ENCODE assay signal across 10 cellular contexts in genomic region chr7:30433082-30433481, GRCh38. TPM values are rescaled to one million over a fixed set of nuclear protein-coding genes. Genes with fewer than 3 reads are reported as not detected.
DNase-seq lines count a peak whose midpoint lies in the region; ATAC-seq and TF ChIP-seq lines count a peak whose summit lies in the region.
"Had no signal": no experiment of that assay in that cellular context is flagged by ENCODE, and none has a peak within 500 bp of the region (broad histone marks: within the 10 kb centered on the region; RNA-seq: fewer than 3 reads in every experiment).

No MANE protein-coding gene starts in this region.

- no peaks in the 10 kb centered on the region for H3K27me3 ChIP-seq in neural progenitor cell

- peaks cover 6% of the 10 kb centered on the region for H3K27me3 Mint-ChIP-seq in neural progenitor cell (ENCODE audit: insufficient read depth, low read depth)

- H4K20me1 ChIP-seq in neural progenitor cell (ENCODE audit: low read depth) = no peaks in the 10 kb centered on the region

- no peak for ATAC-seq in GM18517 (IDR thresholded peaks at IDR 0.05; ENCODE audit: unreplicated experiment)
- ATAC-seq: activated T-cell treated with anti-CD3 and anti-CD28 coated beads, Interleukin-2, amount 50 U/mL, for 4 hours had no signal

- H3F3A ChIP-seq in neural progenitor cell (ENCODE audit: low read depth) = no peaks in the 10 kb centered on the region

- no peak overlapping the region for H3K4me3 Mint-ChIP-seq in neural progenitor cell
- H3K4me3 Mint-ChIP-seq: activated T-cell treated with anti-CD3 and anti-CD28 coated beads, Interleukin-2, amount 50 U/mL, for 4 hours had no signal

- peaks cover 25% of the 10 kb centered on the region for H3K4me1 Mint-ChIP-seq in neural progenitor cell

- DNase-seq in AG09319 (ENCODE audit: extremely low read depth, low read depth) (peak; percentile 59), NOMO-1 (lab: John Stamatoyannopoulos, UW; ENCODE audit: unreplicated experiment in 2 of 2) (peak; percentile 91), fibroblast of peridontal ligament (ENCODE audit: extremely low read depth) (peak; percentile 95), neural progenitor cell (ENCODE audit: low spot score) (peak; percentile 18), KG1 (lab: John Stamatoyannopoulos, UW) (no peak), NCI-H1105 treated with DMSO at 0.1 percent for 48 hours (lab: John Stamatoyannopoulos, UW) (no peak)
- no peak for DNase-seq in activated CD4-positive, alpha-beta T cell treated with anti-CD3 and anti-CD28 coated beads for 48 hours
- DNase-seq: activated T-cell treated with anti-CD3 and anti-CD28 coated beads, Interleukin-2, amount 50 U/mL, for 4 hours; NCI-H526 treated with DMSO at 0.1 percent for 48 hours had no signal

- no peak for TF ChIP-seq CTCF in AG09319 (IDR thresholded peaks at IDR 0.05; ENCODE audit: low read depth, low read length)
- TF ChIP-seq CTCF in neural progenitor cell (IDR thresholded peaks at IDR 0.05) = no peak

- H3K4me1 ChIP-seq in neural progenitor cell = peaks cover 10% of the 10 kb centered on the region

- no peak overlapping the region for H2AFZ ChIP-seq in neural progenitor cell (replicated peaks)

- peak overlapping the region; percentile 47 for H3K4me2 ChIP-seq in neural progenitor cell

- H3K4me3 ChIP-seq in neural progenitor cell = no peak overlapping the region

- H3K36me3 ChIP-seq in neural progenitor cell = no peaks in the 10 kb centered on the region

- H3K27ac ChIP-seq in neural progenitor cell = no peak overlapping the region

- H3K9me3 Mint-ChIP-seq in neural progenitor cell = peaks cover 6% of the 10 kb centered on the region
- H3K9me3 Mint-ChIP-seq: activated T-cell treated with anti-CD3 and anti-CD28 coated beads, Interleukin-2, amount 50 U/mL, for 4 hours had no signal

- peaks cover 22% of the 10 kb centered on the region for H3K36me3 Mint-ChIP-seq in neural progenitor cell

- no peak overlapping the region for H3K9ac ChIP-seq in neural progenitor cell

- no peaks in the 10 kb centered on the region for H3K9me3 ChIP-seq in neural progenitor cell (ENCODE audit: low read depth)

- H3K79me2 ChIP-seq in neural progenitor cell (ENCODE audit: low read depth) = no peaks in the 10 kb centered on the region

- no peak overlapping the region for H3K27ac Mint-ChIP-seq in neural progenitor cell

RNA-seq across cellular contexts. Expression of gene NOD1, which starts 45.5 kb away (rescaled TPM):
- 5.0 and 7.4 TPM in 2 replicates for total RNA-seq in neural progenitor cell (ENCODE audit: low replicate concordance)

Comparison
In these comparisons a context has a peak if more than half of its experiments do, and no peak if none do; other contexts are left out.
1. DNase-seq: peak in AG09319 (single experiment), NOMO-1 (2 of 2), fibroblast of peridontal ligament (single experiment) and neural progenitor cell (single experiment); none in activated CD4-positive, alpha-beta T cell treated with anti-CD3 and anti-CD28 coated beads for 48 hours (single experiment), KG1 (single experiment) and NCI-H1105 treated with DMSO at 0.1 percent for 48 hours (single experiment).